ENCODE assay signal across 22 cellular contexts in genomic region chr12:87413784-87414183, GRCh38.
DNase-seq lines count a peak whose midpoint lies in the region; ATAC-seq and TF ChIP-seq lines count a peak whose summit lies in the region.
"Had no signal": no experiment of that assay in that cellular context is flagged by ENCODE, and none has a peak within 500 bp of the region (broad histone marks: within the 10 kb centered on the region; RNA-seq: fewer than 3 reads in every experiment).

No MANE protein-coding gene starts in this region.

- no peak overlapping the region for H2AFZ ChIP-seq in hepatocyte
- H2AFZ ChIP-seq: parathyroid adenoma had no signal

- TF ChIP-seq CTCF in cardiac muscle cell (IDR thresholded peaks at IDR 0.05; ENCODE audit: low read depth, low read length) = no peak
- TF ChIP-seq CTCF in left ventricle myocardium inferior (IDR thresholded peaks at IDR 0.05; ENCODE audit: borderline replicate concordance) = no peak
- no peak for TF ChIP-seq CTCF in hepatocyte (IDR thresholded peaks at IDR 0.05; ENCODE audit: poor library complexity)
- TF ChIP-seq CTCF in ovary (IDR thresholded peaks at IDR 0.05) = no peak

- H3K27me3 ChIP-seq in cardiac muscle cell (no peaks in the 10 kb centered on the region), left ventricle myocardium inferior (ENCODE audit: low read depth) (no peaks in the 10 kb centered on the region), hepatocyte (no peaks in the 10 kb centered on the region), ovary (no peaks in the 10 kb centered on the region)
- H3K27me3 ChIP-seq: heart left ventricle, upper lobe of left lung had no signal

- H3K36me3 ChIP-seq in cardiac muscle cell (no peaks in the 10 kb centered on the region), left ventricle myocardium inferior (no peaks in the 10 kb centered on the region), hepatocyte (replicated peaks; ENCODE audit: insufficient read depth, low read depth) (no peaks in the 10 kb centered on the region), ovary (no peaks in the 10 kb centered on the region)
- H3K36me3 ChIP-seq: heart left ventricle, upper lobe of left lung had no signal

- H3K4me2 ChIP-seq in hepatocyte = no peak overlapping the region
- H3K4me2 ChIP-seq: A549, smooth muscle cell had no signal

- H3K27ac ChIP-seq in cardiac muscle cell (no peak overlapping the region), left ventricle myocardium inferior (replicated peaks) (no peak overlapping the region), hepatocyte (no peak overlapping the region), ovary (no peak overlapping the region)
- H3K27ac ChIP-seq: A549, heart left ventricle, parathyroid adenoma, upper lobe of left lung had no signal

- TF ChIP-seq POLR2A in ovary (IDR thresholded peaks at IDR 0.05) = no peak

- WGBS in hepatocyte (ENCODE audit: low lambda C conversion rate, missing lambda C conversion rate) = 63% methylated on average over 2 of the region's 2 CpGs
- WGBS in ovary, 3 donors = 2 to 9% (median 8%) methylated on average over 2 of the region's 2 CpGs

- H3K9me3 ChIP-seq in cardiac muscle cell (ENCODE audit: low read depth) (no peaks in the 10 kb centered on the region), left ventricle myocardium inferior (replicated peaks) (peaks cover 10% of the 10 kb centered on the region), hepatocyte (ENCODE audit: low read depth) (peaks cover 2% of the 10 kb centered on the region), ovary (no peaks in the 10 kb centered on the region)
- H3K9me3 ChIP-seq: mucosa of descending colon, upper lobe of left lung had no signal

- H3K4me1 ChIP-seq in cardiac muscle cell (ENCODE audit: low read depth) (no peaks in the 10 kb centered on the region), left ventricle myocardium inferior (no peaks in the 10 kb centered on the region), hepatocyte (ENCODE audit: insufficient read depth) (peaks cover 3% of the 10 kb centered on the region), ovary (ENCODE audit: insufficient read depth) (no peaks in the 10 kb centered on the region)
- H3K4me1 ChIP-seq: heart left ventricle, parathyroid adenoma, upper lobe of left lung had no signal

- H4K20me1 ChIP-seq in hepatocyte (ENCODE audit: insufficient read depth, poor library complexity, severe bottlenecking) = no peaks in the 10 kb centered on the region

- TF ChIP-seq EP300 in ovary (IDR thresholded peaks at IDR 0.05) = no peak

- ATAC-seq in HG02840 (IDR thresholded peaks at IDR 0.05; ENCODE audit: low FRiP score, unreplicated experiment) = no peak
- ATAC-seq: A549, GM12878, heart left ventricle, mucosa of descending colon, Right ventricle myocardium inferior had no signal

- DNase-seq in cardiac muscle cell (ENCODE audit: low read depth in 1 of 2, low spot score in 1 of 2) (peak; percentile 45 to 95), left ventricle myocardium inferior (no peak), astrocyte of the hippocampus (ENCODE audit: low read depth, low spot score) (peak; percentile 40), hepatocyte (ENCODE audit: low spot score) (peak; percentile 31), NCI-H2107 treated with DMSO at 0.1 percent for 48 hours (lab: John Stamatoyannopoulos, UW; ENCODE audit: unreplicated experiment) (no peak), cerebellar nuclear complex (lab: John Stamatoyannopoulos, UW) (no peak), ovary (no peak)
- DNase-seq: activated CD4-positive, alpha-beta T cell treated with anti-CD3 and anti-CD28 coated beads for 1 hour; activated naive CD4-positive, alpha-beta T cell treated with anti-CD3 and anti-CD28 coated beads for 36 hours; CD4-positive, alpha-beta memory T cell; heart left ventricle; mucosa of descending colon; NCI-H2029; NK-92 treated with Interleukin-12 subunit alpha and Interleukin-12 subunit beta, amount 100 ng/mL, for 24 hours; stimulated activated naive CD4-positive, alpha-beta T cell treated with Interleukin-2 at 50 U/mL for 16 hours; upper lobe of left lung had no signal

- no peak overlapping the region for H3K4me3 ChIP-seq in cardiac muscle cell
- no peak overlapping the region for H3K4me3 ChIP-seq in left ventricle myocardium inferior
- no peak overlapping the region for H3K4me3 ChIP-seq in hepatocyte
- no peak overlapping the region for H3K4me3 ChIP-seq in ovary
- H3K4me3 ChIP-seq: A549, GM12878, heart left ventricle, mucosa of descending colon, smooth muscle cell, upper lobe of left lung had no signal

- intact Hi-C loops in left ventricle myocardium inferior (cut with micrococcal nuclease) (no loop called here), ovary (cut with DNase I) (no loop called here)

- H3K79me2 ChIP-seq in hepatocyte = no peaks in the 10 kb centered on the region
- H3K79me2 ChIP-seq: parathyroid adenoma had no signal

- H3K9me2 ChIP-seq in hepatocyte (replicated peaks; ENCODE audit: insufficient read depth) = no peaks in the 10 kb centered on the region

Comparison
In these comparisons a context has a peak if more than half of its experiments do, and no peak if none do; other contexts are left out.
1. DNase-seq: peak in cardiac muscle cell (2 of 2), astrocyte of the hippocampus (single experiment) and hepatocyte (single experiment); none in left ventricle myocardium inferior (single experiment), NCI-H2107 treated with DMSO at 0.1 percent for 48 hours (single experiment), cerebellar nuclear complex (0 of 2) and ovary (0 of 5).